14 cellular contexts compared by ENCODE assay signal in genomic region chr9:83698976-83699585, GRCh38. TPM values are rescaled to one million over a fixed set of nuclear protein-coding genes. Genes with fewer than 3 reads are reported as not detected.
A peak's percentile ranks its signal among the peaks of the same experiment; 100 is the strongest.
DNase-seq lines count a peak whose midpoint lies in the region; ATAC-seq and TF ChIP-seq lines count a peak whose summit lies in the region.
"Had no signal": no experiment of that assay in that cellular context is flagged by ENCODE, and none has a peak within 500 bp of the region (broad histone marks: within the 10 kb centered on the region; RNA-seq: fewer than 3 reads in every experiment).

No MANE protein-coding gene starts in this region.

- H3K4me3 ChIP-seq in dorsolateral prefrontal cortex, result no peak overlapping the region
- H3K4me3 ChIP-seq: gastrocnemius medialis had no signal

- H3K27ac ChIP-seq in dorsolateral prefrontal cortex, result no peak overlapping the region

- no peaks in the 10 kb centered on the region for H3K27me3 ChIP-seq in dorsolateral prefrontal cortex
- H3K27me3 ChIP-seq: gastrocnemius medialis had no signal

- no peak overlapping the region for H3K4me3 Mint-ChIP-seq in activated CD4-positive, alpha-beta T cell treated with anti-CD3 and anti-CD28 coated beads, Interleukin-2, amount 10 ng/mL, durations not matched to agents 24 days and 14 days
- H3K4me3 Mint-ChIP-seq: neural crest cell had no signal

- intact Hi-C loops in activated CD4-positive, alpha-beta T cell treated with anti-CD3 and anti-CD28 coated beads, Interleukin-2, amount 10 ng/mL, durations not matched to agents 24 days and 14 days (cut with micrococcal nuclease), result loop anchor here (1.0 kb wide), 1 partner anchor 10 kb away; no protein-coding TSS in a partner anchor
- intact Hi-C loops in dorsolateral prefrontal cortex (cut with DNase I), result no loop called here

- peaks cover 7% of the 10 kb centered on the region for H3K36me3 Mint-ChIP-seq in activated CD4-positive, alpha-beta T cell treated with anti-CD3 and anti-CD28 coated beads, Interleukin-2, amount 10 ng/mL, durations not matched to agents 24 days and 14 days (ENCODE audit: low read depth)

- peaks cover 28% of the 10 kb centered on the region for H3K4me1 Mint-ChIP-seq in activated CD4-positive, alpha-beta T cell treated with anti-CD3 and anti-CD28 coated beads, Interleukin-2, amount 10 ng/mL, durations not matched to agents 24 days and 14 days

- ATAC-seq in GM19438 (IDR thresholded peaks at IDR 0.05; ENCODE audit: low read depth, unreplicated experiment), result peak; percentile 53
- ATAC-seq in HG03097 (IDR thresholded peaks at IDR 0.05; ENCODE audit: low FRiP score, unreplicated experiment), result peak; percentile 40
- ATAC-seq: gastrocnemius medialis had no signal

- H3K27me3 Mint-ChIP-seq in activated CD4-positive, alpha-beta T cell treated with anti-CD3 and anti-CD28 coated beads, Interleukin-2, amount 10 ng/mL, durations not matched to agents 24 days and 14 days, result no peaks in the 10 kb centered on the region

- TF ChIP-seq CTCF in dorsolateral prefrontal cortex (IDR thresholded peaks at IDR 0.05 in 54 of 56, conservative IDR thresholded peaks at IDR 0.05 in 2 of 56; ENCODE audit: low read depth in 1 of 56, partially characterized antibody in 56 of 56), result no peak

- DNase-seq in activated CD4-positive, alpha-beta T cell treated with anti-CD3 and anti-CD28 coated beads, Interleukin-2, amount 10 ng/mL, durations not matched to agents 24 days and 14 days, result no peak
- no peak for DNase-seq in activated CD4-positive, alpha-beta T cell treated with anti-CD3 and anti-CD28 coated beads, Interleukin-2, amount 50 U/mL, for 4 hours
- DNase-seq in lung microvascular endothelial cell (ENCODE audit: low read depth in 2 of 2), result peak; percentile 32 to 53
- no peak for DNase-seq in OCI-M2 (lab: John Stamatoyannopoulos, UW; ENCODE audit: unreplicated experiment)
- DNase-seq in dorsolateral prefrontal cortex, result no peak
- no peak for DNase-seq in NCI-H526 (lab: John Stamatoyannopoulos, UW)
- DNase-seq: activated naive CD4-positive, alpha-beta T cell treated with Interleukin-2 at 50 U/mL for 16 hours; DND-41; gastrocnemius medialis; kidney glomerular epithelial cell; stimulated activated CD8-positive, alpha-beta memory T cell treated with anti-CD3 and anti-CD28 coated beads, Interleukin-4, amount 100 ng/mL, for 48 hours had no signal

- H3K9me3 Mint-ChIP-seq in activated CD4-positive, alpha-beta T cell treated with anti-CD3 and anti-CD28 coated beads, Interleukin-2, amount 10 ng/mL, durations not matched to agents 24 days and 14 days, result no peaks in the 10 kb centered on the region
- H3K9me3 Mint-ChIP-seq: neural crest cell had no signal

- peak overlapping the region; percentile 62 for H3K27ac Mint-ChIP-seq in activated CD4-positive, alpha-beta T cell treated with anti-CD3 and anti-CD28 coated beads, Interleukin-2, amount 10 ng/mL, durations not matched to agents 24 days and 14 days

RNA-seq across cellular contexts. Expression of gene UBQLN1, which starts 8.7 kb away (rescaled TPM):
- 131 and 144 TPM in 2 replicates for total RNA-seq in activated CD4-positive, alpha-beta T cell treated with anti-CD3 and anti-CD28 coated beads, Interleukin-2, amount 10 ng/mL, durations not matched to agents 24 days and 14 days
- 69.5 and 120 TPM in 2 replicates for total RNA-seq in lung microvascular endothelial cell
- 100 to 1,000 TPM; 109 to 237 (median 183) TPM for total RNA-seq in dorsolateral prefrontal cortex

Comparison
In these comparisons a context has a peak if more than half of its experiments do, and no peak if none do; other contexts are left out.
1. DNase-seq: peak in lung microvascular endothelial cell (2 of 2); none in activated CD4-positive, alpha-beta T cell treated with anti-CD3 and anti-CD28 coated beads, Interleukin-2, amount 10 ng/mL, durations not matched to agents 24 days and 14 days (single experiment), activated CD4-positive, alpha-beta T cell treated with anti-CD3 and anti-CD28 coated beads, Interleukin-2, amount 50 U/mL, for 4 hours (0 of 2), OCI-M2 (single experiment), dorsolateral prefrontal cortex (0 of 10) and NCI-H526 (0 of 2).